ENCODE assay signal across 17 cellular contexts in genomic region chr14:105076296-105076804, GRCh38. TPM values are rescaled to one million over a fixed set of nuclear protein-coding genes. Genes with fewer than 3 reads are reported as not detected.
A peak's percentile ranks its signal among the peaks of the same experiment; 100 is the strongest.
DNase-seq lines count a peak whose midpoint lies in the region; ATAC-seq, FAIRE-seq and TF ChIP-seq lines count a peak whose summit lies in the region.
"Had no signal": no experiment of that assay in that cellular context is flagged by ENCODE, and none has a peak within 500 bp of the region (broad histone marks: within the 10 kb centered on the region; RNA-seq: fewer than 3 reads in every experiment).

No MANE protein-coding gene starts in this region.

- TF ChIP-seq CTCF in SK-N-SH (IDR thresholded peaks at IDR 0.05): no peak
- TF ChIP-seq CTCF in natural killer cell (IDR thresholded peaks at IDR 0.05): no peak

- no peaks in the 10 kb centered on the region for H3K9me2 ChIP-seq in SK-N-SH

- H3F3A ChIP-seq in SK-N-SH (replicated peaks; ENCODE audit: insufficient read depth): no peaks in the 10 kb centered on the region

- H3K79me2 ChIP-seq in SK-N-SH (ENCODE audit: insufficient read depth): no peaks in the 10 kb centered on the region

- peaks cover 17% of the 10 kb centered on the region for H3K4me1 Mint-ChIP-seq in activated naive CD8-positive, alpha-beta T cell treated with anti-CD3 and anti-CD28 coated beads, Interleukin-2, amount 10 ng/mL, durations not matched to agents 7 days and 5 days
- H3K4me1 Mint-ChIP-seq in natural killer cell: peaks cover 12 to 35% of the 10 kb centered on the region in 2 donors

- no peak overlapping the region for H3K9ac ChIP-seq in SK-N-SH
- H3K9ac ChIP-seq: GM23248 had no signal

- H3K27ac Mint-ChIP-seq in activated naive CD8-positive, alpha-beta T cell treated with anti-CD3 and anti-CD28 coated beads, Interleukin-2, amount 10 ng/mL, durations not matched to agents 7 days and 5 days: peak overlapping the region; percentile 70
- peak overlapping the region; percentile 7 to 84 for H3K27ac Mint-ChIP-seq in natural killer cell

- peaks cover 12% of the 10 kb centered on the region for H3K27me3 Mint-ChIP-seq in activated naive CD8-positive, alpha-beta T cell treated with anti-CD3 and anti-CD28 coated beads, Interleukin-2, amount 10 ng/mL, durations not matched to agents 7 days and 5 days
- no peaks in the 10 kb centered on the region for H3K27me3 Mint-ChIP-seq in natural killer cell (ENCODE audit: low read depth in 2 of 2)

- CTCF ChIA-PET in SK-N-SH (lab: Yijun Ruan, JAX): interaction anchor here (2.2 to 6.1 kb wide), 4 partner anchors 10 to 101 kb away, joined by 10 to 42 read pairs (median 24); no protein-coding TSS in a partner anchor

- H3K27me3 ChIP-seq in SK-N-SH (ENCODE audit: insufficient read depth): no peaks in the 10 kb centered on the region
- H3K27me3 ChIP-seq: BE2C had no signal

- TF ChIP-seq RAD21 in SK-N-SH (IDR thresholded peaks at IDR 0.05; ENCODE audit: low read length): no peak

- H3K4me3 Mint-ChIP-seq in activated naive CD8-positive, alpha-beta T cell treated with anti-CD3 and anti-CD28 coated beads, Interleukin-2, amount 10 ng/mL, durations not matched to agents 7 days and 5 days: peak overlapping the region; percentile 54
- H3K4me3 Mint-ChIP-seq in natural killer cell: peak overlapping the region; percentile 71

- no peak overlapping the region for H3K4me2 ChIP-seq in SK-N-SH

- H3K9me3 Mint-ChIP-seq in activated naive CD8-positive, alpha-beta T cell treated with anti-CD3 and anti-CD28 coated beads, Interleukin-2, amount 10 ng/mL, durations not matched to agents 7 days and 5 days: no peaks in the 10 kb centered on the region
- no peaks in the 10 kb centered on the region for H3K9me3 Mint-ChIP-seq in natural killer cell

- no peak overlapping the region for H3K27ac ChIP-seq in SK-N-SH (ENCODE audit: low read depth in 2 of 2, low read length in 1 of 2)
- H3K27ac ChIP-seq: 22Rv1, epithelial cell of prostate, GM23248, VCaP had no signal

- ATAC-seq in SK-N-SH treated with all-trans-retinoic acid at 6 μM for 48 hours (peak; percentile 26), natural killer cell (no peak)
- no peak for ATAC-seq in activated naive CD8-positive, alpha-beta T cell treated with anti-CD3 and anti-CD28 coated beads, Interleukin-2, amount 10 ng/mL, durations not matched to agents 7 days and 5 days (ENCODE audit: low read depth)
- ATAC-seq: gastrocnemius medialis had no signal

- 76% methylated on average over 11 of the region's 16 CpGs for WGBS in SK-N-SH (ENCODE audit: low lambda C conversion rate)

- TF ChIP-seq EP300 in SK-N-SH (IDR thresholded peaks at IDR 0.05; ENCODE audit: borderline replicate concordance in 1 of 2, low read depth in 1 of 2, low read length in 1 of 2): no peak

- H4K20me1 ChIP-seq in SK-N-SH (ENCODE audit: insufficient read depth): no peaks in the 10 kb centered on the region

- no peak overlapping the region for H2AFZ ChIP-seq in SK-N-SH (ENCODE audit: low read depth)
- H2AFZ ChIP-seq: GM23248 had no signal

- FAIRE-seq in GM12891 (lab: Jason Lieb, UNC): peak; percentile 35

- no peaks in the 10 kb centered on the region for H3K9me3 ChIP-seq in SK-N-SH
- H3K9me3 ChIP-seq: gastrocnemius medialis had no signal

- H3K4me3 ChIP-seq in SK-N-SH (ENCODE audit: low read depth in 2 of 2, low read length in 1 of 2): no peak overlapping the region
- H3K4me3 ChIP-seq: gastrocnemius medialis, GM23248 had no signal

- DNase-seq in SK-N-SH (no peak), GM12891 (ENCODE audit: insufficient read length, low spot score) (no peak), natural killer cell (no peak), MV-4-11 (lab: John Stamatoyannopoulos, UW) (no peak), occipital lobe (lab: John Stamatoyannopoulos, UW) (no peak), NCI-H187 treated with DMSO at 0.1 percent for 48 hours (lab: John Stamatoyannopoulos, UW) (no peak)
- peak; percentile 32 for DNase-seq in activated naive CD8-positive, alpha-beta T cell treated with anti-CD3 and anti-CD28 coated beads, Interleukin-2, amount 10 ng/mL, durations not matched to agents 7 days and 5 days
- DNase-seq: activated effector memory CD4-positive, alpha-beta T cell treated with Interleukin-2 at 50 U/mL for 16 hours; BE2C; DMS153; gastrocnemius medialis; GM23248; NCI-H1105 treated with DMSO at 0.1 percent for 48 hours had no signal

- no peak for TF ChIP-seq POLR2A in GM12891 (IDR thresholded peaks at IDR 0.05; ENCODE audit: low read depth, low read length)

- H3K36me3 ChIP-seq in SK-N-SH (replicated peaks in 1 of 2; ENCODE audit: control insufficient read depth in 1 of 2, insufficient read depth in 2 of 2, low read length in 1 of 2): no peaks in the 10 kb centered on the region
- H3K36me3 ChIP-seq: BE2C, gastrocnemius medialis had no signal

- POLR2A ChIA-PET in SK-N-SH (lab: Yijun Ruan, JAX): interaction anchor here (0.6 kb wide), 1 partner anchor 323 kb away, joined by 5 read pairs; no protein-coding TSS in a partner anchor
- POLR2A ChIA-PET in activated naive CD8-positive, alpha-beta T cell treated with anti-CD3 and anti-CD28 coated beads, Interleukin-2, amount 10 ng/mL, durations not matched to agents 7 days and 5 days (lab: Charles Lee): interaction anchor here (3.0 to 7.7 kb wide), 3 partner anchors 10 to 56 kb away, joined by 11 to 176 read pairs (median 27); partner anchors contain the start of genes CDCA4 and GPR132

- H3K4me1 ChIP-seq in SK-N-SH (ENCODE audit: control insufficient read depth in 1 of 2, insufficient read depth in 2 of 2, low read depth in 1 of 2, low read length in 1 of 2): peaks cover 0 to 8% of the 10 kb centered on the region in 2 experiments; a peak in 1 of 4 replicates
- H3K4me1 ChIP-seq: gastrocnemius medialis had no signal

- H3K36me3 Mint-ChIP-seq in activated naive CD8-positive, alpha-beta T cell treated with anti-CD3 and anti-CD28 coated beads, Interleukin-2, amount 10 ng/mL, durations not matched to agents 7 days and 5 days: no peaks in the 10 kb centered on the region
- H3K36me3 Mint-ChIP-seq in natural killer cell: no peaks in the 10 kb centered on the region

- intact Hi-C loops in natural killer cell (cut with micrococcal nuclease): no loop called here

TF ChIP-seq in SK-N-SH, 30 proteins besides CTCF, POLR2A, EP300 and RAD21 (continues in another document):
- TF ChIP-seq IRF3 (IDR thresholded peaks at IDR 0.05; ENCODE audit: low read depth, low read length): no peak
- no peak for TF ChIP-seq SMC3 (IDR thresholded peaks at IDR 0.05; ENCODE audit: low read depth, low read length)

TF ChIP-seq in GM12891, 5 proteins besides CTCF, POLR2A, EP300 and RAD21:
- no peak for TF ChIP-seq TAF1 (IDR thresholded peaks at IDR 0.05; ENCODE audit: low read depth, low read length)
- TF ChIP-seq POU2F2 (IDR thresholded peaks at IDR 0.05; ENCODE audit: low read depth, low read length): no peak
- TF ChIP-seq SPI1 (IDR thresholded peaks at IDR 0.05; ENCODE audit: low read depth, low read length): no peak
- no peak for TF ChIP-seq PAX5 (IDR thresholded peaks at IDR 0.05; ENCODE audit: insufficient read depth, low read length, severe bottlenecking)
- no peak for TF ChIP-seq POLR2AphosphoS5 (IDR thresholded peaks at IDR 0.05; ENCODE audit: low read depth, low read length)

RNA-seq across cellular contexts. Expression of gene GPR132, which starts 11.1 kb away (rescaled TPM):
- 0.03 TPM in 1 of 2 replicates, not detected in the other for polyA plus RNA-seq in SK-N-SH (2012; rRNA removed)
- 0.03 TPM in 1 of 2 replicates, not detected in the other for polyA plus RNA-seq in SK-N-SH (2012; cell fraction: cytosol; rRNA removed)
- 0.28 and 0.37 TPM in 2 replicates for polyA plus RNA-seq in SK-N-SH (2012; cell fraction: nucleus; rRNA removed)
- polyA plus RNA-seq in GM12891 (2012; ENCODE audit: low read depth, missing spikeins): 18.8 TPM
- 10 to 100 TPM; 43.5 to 46.6 TPM for total RNA-seq in activated naive CD8-positive, alpha-beta T cell treated with anti-CD3 and anti-CD28 coated beads, Interleukin-2, amount 10 ng/mL, durations not matched to agents 7 days and 5 days
- total RNA-seq in natural killer cell (10 to 100 TPM; 18.2 to 30.3 (median 26.7) TPM), occipital lobe (0.94 TPM)
- total RNA-seq: GM23248 had no signal
- polyA plus RNA-seq: GM23248 had no signal

RNA-seq across cellular contexts. Expression of gene CDCA4, which starts 55.5 kb away (rescaled TPM):
- 23.7 and 26.8 TPM in 2 replicates for polyA plus RNA-seq in SK-N-SH (2012; rRNA removed)
- polyA plus RNA-seq in SK-N-SH (2012; cell fraction: cytosol; rRNA removed): 15.1 and 21.2 TPM in 2 replicates
- 15.7 and 19.5 TPM in 2 replicates for polyA plus RNA-seq in SK-N-SH (2012; cell fraction: nucleus; rRNA removed)
- polyA plus RNA-seq in GM12891 (2012; ENCODE audit: low read depth, missing spikeins): 35.1 TPM
- 10 to 100 TPM; 51.7 to 53.3 TPM for total RNA-seq in activated naive CD8-positive, alpha-beta T cell treated with anti-CD3 and anti-CD28 coated beads, Interleukin-2, amount 10 ng/mL, durations not matched to agents 7 days and 5 days
- 10 to 100 TPM; 10.3 to 20.7 (median 16.6) TPM for total RNA-seq in natural killer cell
- 11.1 TPM for total RNA-seq in occipital lobe
